1 cellular context compared by ENCODE assay signal in genomic region chr1:121443131-121443530, GRCh38.
TF ChIP-seq lines count a peak whose summit lies in the region.

No MANE protein-coding gene starts in this region.

TF ChIP-seq in IMR-90, 13 proteins besides CTCF, POLR2A, EP300 and RAD21 (continued from another document):
- TF ChIP-seq ELK1 (IDR thresholded peaks at IDR 0.05; ENCODE audit: borderline replicate concordance, low read depth, low read length) (no peak), MXI1 (IDR thresholded peaks at IDR 0.05; ENCODE audit: borderline replicate concordance, low read depth, low read length) (no peak)
